Comparison of ENCODE assay signal across 1 cellular context in the genomic region with DNA sequence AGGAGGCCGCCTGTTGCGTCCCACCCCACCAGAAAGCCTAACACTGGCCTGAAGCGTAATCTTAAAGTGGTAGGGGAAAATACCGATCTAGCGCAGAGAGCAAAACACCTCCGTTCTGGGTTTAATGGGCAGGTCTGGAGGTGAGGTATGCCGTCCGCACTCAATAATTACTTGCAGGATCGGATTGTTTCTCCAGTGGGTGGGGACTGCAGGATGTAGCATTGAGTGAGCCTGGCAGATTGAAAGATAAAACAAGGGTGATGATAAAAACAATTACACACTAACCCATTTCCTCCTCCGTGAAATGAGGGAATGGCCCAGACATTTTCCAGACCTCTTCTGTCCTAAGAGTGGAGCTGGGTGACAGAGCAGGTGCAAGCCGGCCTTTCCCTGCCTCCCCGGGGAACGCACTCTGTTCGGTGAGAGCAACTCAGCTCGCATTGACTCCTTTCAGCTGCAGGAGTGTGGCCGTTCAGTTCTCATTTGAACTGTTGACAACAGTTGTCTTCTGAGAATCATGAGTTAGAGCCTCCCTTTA.
A peak's percentile ranks its signal among the peaks of the same experiment; 100 is the strongest.
TF ChIP-seq lines count a peak whose summit lies in the region.

No MANE protein-coding gene starts in this region.

TF ChIP-seq in HepG2, 621 proteins besides CTCF, POLR2A, EP300 and RAD21 (continued from another document):
- 0 out of 2 replicates have a peak, but pooled peaks have one; percentile 29 for TF ChIP-seq SALL2 (CRISPR knock-in tag; IDR thresholded peaks at IDR 0.05)
- TF ChIP-seq, protein P1, sequence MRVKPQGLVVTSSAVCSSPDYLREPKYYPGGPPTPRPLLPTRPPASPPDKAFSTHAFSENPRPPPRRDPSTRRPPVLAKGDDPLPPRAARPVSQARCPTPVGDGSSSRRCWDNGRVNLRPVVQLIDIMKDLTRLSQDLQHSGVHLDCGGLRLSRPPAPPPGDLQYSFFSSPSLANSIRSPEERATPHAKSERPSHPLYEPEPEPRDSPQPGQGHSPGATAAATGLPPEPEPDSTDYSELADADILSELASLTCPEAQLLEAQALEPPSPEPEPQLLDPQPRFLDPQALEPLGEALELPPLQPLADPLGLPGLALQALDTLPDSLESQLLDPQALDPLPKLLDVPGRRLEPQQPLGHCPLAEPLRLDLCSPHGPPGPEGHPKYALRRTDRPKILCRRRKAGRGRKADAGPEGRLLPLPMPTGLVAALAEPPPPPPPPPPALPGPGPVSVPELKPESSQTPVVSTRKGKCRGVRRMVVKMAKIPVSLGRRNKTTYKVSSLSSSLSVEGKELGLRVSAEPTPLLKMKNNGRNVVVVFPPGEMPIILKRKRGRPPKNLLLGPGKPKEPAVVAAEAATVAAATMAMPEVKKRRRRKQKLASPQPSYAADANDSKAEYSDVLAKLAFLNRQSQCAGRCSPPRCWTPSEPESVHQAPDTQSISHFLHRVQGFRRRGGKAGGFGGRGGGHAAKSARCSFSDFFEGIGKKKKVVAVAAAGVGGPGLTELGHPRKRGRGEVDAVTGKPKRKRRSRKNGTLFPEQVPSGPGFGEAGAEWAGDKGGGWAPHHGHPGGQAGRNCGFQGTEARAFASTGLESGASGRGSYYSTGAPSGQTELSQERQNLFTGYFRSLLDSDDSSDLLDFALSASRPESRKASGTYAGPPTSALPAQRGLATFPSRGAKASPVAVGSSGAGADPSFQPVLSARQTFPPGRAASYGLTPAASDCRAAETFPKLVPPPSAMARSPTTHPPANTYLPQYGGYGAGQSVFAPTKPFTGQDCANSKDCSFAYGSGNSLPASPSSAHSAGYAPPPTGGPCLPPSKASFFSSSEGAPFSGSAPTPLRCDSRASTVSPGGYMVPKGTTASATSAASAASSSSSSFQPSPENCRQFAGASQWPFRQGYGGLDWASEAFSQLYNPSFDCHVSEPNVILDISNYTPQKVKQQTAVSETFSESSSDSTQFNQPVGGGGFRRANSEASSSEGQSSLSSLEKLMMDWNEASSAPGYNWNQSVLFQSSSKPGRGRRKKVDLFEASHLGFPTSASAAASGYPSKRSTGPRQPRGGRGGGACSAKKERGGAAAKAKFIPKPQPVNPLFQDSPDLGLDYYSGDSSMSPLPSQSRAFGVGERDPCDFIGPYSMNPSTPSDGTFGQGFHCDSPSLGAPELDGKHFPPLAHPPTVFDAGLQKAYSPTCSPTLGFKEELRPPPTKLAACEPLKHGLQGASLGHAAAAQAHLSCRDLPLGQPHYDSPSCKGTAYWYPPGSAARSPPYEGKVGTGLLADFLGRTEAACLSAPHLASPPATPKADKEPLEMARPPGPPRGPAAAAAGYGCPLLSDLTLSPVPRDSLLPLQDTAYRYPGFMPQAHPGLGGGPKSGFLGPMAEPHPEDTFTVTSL (CRISPR knock-in tag; IDR thresholded peaks at IDR 0.05; ENCODE audit: borderline replicate concordance), result no peak
- TF ChIP-seq, protein P2, sequence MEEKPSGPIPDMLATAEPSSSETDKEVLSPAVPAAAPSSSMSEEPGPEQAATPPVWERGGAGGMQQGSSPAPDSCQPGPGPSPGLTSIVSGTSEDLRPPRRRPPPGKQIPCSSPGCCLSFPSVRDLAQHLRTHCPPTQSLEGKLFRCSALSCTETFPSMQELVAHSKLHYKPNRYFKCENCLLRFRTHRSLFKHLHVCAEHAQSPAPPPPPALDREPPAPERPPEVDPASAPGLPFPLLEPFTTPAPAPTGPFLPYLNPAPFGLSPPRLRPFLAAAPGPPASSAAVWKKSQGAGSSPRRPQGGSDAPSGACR (CRISPR knock-in tag; IDR thresholded peaks at IDR 0.05), result 0 out of 2 replicates have a peak, but pooled peaks have one; percentile 31
- TF ChIP-seq GTF2F1 (IDR thresholded peaks at IDR 0.05; ENCODE audit: low read length), result no peak
- no peak for TF ChIP-seq EED (CRISPR knock-in tag; IDR thresholded peaks at IDR 0.05)
- TF ChIP-seq ZFYVE20 (CRISPR knock-in tag; IDR thresholded peaks at IDR 0.05; ENCODE audit: borderline replicate concordance, low read depth), result no peak
- TF ChIP-seq CREB1 (IDR thresholded peaks at IDR 0.05), result no peak
- TF ChIP-seq CREB1 (CRISPR knock-in tag; IDR thresholded peaks at IDR 0.05), result 0 out of 2 replicates have a peak, but pooled peaks have one; percentile 27
- no peak for TF ChIP-seq PPARG (CRISPR knock-in tag; conservative IDR thresholded peaks at IDR 0.05)
- TF ChIP-seq, protein P3, sequence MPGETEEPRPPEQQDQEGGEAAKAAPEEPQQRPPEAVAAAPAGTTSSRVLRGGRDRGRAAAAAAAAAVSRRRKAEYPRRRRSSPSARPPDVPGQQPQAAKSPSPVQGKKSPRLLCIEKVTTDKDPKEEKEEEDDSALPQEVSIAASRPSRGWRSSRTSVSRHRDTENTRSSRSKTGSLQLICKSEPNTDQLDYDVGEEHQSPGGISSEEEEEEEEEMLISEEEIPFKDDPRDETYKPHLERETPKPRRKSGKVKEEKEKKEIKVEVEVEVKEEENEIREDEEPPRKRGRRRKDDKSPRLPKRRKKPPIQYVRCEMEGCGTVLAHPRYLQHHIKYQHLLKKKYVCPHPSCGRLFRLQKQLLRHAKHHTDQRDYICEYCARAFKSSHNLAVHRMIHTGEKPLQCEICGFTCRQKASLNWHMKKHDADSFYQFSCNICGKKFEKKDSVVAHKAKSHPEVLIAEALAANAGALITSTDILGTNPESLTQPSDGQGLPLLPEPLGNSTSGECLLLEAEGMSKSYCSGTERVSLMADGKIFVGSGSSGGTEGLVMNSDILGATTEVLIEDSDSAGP (CRISPR knock-in tag; IDR thresholded peaks at IDR 0.05; ENCODE audit: borderline replicate concordance), result peak; percentile 98
- TF ChIP-seq TOE1 (CRISPR knock-in tag; IDR thresholded peaks at IDR 0.05), result no peak
- TF ChIP-seq, protein P4, sequence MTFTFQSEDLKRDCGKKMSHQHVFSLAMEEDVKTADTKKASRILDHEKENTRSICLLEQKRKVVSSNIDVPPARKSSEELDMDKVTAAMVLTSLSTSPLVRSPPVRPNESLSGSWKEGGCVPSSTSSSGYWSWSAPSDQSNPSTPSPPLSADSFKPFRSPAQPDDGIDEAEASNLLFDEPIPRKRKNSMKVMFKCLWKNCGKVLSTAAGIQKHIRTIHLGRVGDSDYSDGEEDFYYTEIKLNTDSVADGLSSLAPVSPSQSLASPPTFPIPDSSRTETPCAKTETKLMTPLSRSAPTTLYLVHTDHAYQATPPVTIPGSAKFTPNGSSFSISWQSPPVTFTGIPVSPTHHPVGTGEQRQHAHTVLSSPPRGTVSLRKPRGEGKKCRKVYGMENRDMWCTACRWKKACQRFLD (CRISPR knock-in tag; IDR thresholded peaks at IDR 0.05; ENCODE audit: borderline replicate concordance), result no peak
- TF ChIP-seq NAIF1 (CRISPR knock-in tag; IDR thresholded peaks at IDR 0.05; ENCODE audit: borderline replicate concordance), result no peak
- no peak for TF ChIP-seq BRCA1 (CRISPR knock-in tag; IDR thresholded peaks at IDR 0.05)
- no peak for TF ChIP-seq ZNF230 (CRISPR knock-in tag; IDR thresholded peaks at IDR 0.05)
- TF ChIP-seq, protein P5, sequence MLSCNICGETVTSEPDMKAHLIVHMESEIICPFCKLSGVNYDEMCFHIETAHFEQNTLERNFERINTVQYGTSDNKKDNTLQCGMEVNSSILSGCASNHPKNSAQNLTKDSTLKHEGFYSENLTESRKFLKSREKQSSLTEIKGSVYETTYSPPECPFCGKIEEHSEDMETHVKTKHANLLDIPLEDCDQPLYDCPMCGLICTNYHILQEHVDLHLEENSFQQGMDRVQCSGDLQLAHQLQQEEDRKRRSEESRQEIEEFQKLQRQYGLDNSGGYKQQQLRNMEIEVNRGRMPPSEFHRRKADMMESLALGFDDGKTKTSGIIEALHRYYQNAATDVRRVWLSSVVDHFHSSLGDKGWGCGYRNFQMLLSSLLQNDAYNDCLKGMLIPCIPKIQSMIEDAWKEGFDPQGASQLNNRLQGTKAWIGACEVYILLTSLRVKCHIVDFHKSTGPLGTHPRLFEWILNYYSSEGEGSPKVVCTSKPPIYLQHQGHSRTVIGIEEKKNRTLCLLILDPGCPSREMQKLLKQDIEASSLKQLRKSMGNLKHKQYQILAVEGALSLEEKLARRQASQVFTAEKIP (CRISPR knock-in tag; IDR thresholded peaks at IDR 0.05; ENCODE audit: borderline replicate concordance), result no peak
- no peak for TF ChIP-seq NR2F1 (CRISPR knock-in tag; IDR thresholded peaks at IDR 0.05)
- TF ChIP-seq, protein P6, sequence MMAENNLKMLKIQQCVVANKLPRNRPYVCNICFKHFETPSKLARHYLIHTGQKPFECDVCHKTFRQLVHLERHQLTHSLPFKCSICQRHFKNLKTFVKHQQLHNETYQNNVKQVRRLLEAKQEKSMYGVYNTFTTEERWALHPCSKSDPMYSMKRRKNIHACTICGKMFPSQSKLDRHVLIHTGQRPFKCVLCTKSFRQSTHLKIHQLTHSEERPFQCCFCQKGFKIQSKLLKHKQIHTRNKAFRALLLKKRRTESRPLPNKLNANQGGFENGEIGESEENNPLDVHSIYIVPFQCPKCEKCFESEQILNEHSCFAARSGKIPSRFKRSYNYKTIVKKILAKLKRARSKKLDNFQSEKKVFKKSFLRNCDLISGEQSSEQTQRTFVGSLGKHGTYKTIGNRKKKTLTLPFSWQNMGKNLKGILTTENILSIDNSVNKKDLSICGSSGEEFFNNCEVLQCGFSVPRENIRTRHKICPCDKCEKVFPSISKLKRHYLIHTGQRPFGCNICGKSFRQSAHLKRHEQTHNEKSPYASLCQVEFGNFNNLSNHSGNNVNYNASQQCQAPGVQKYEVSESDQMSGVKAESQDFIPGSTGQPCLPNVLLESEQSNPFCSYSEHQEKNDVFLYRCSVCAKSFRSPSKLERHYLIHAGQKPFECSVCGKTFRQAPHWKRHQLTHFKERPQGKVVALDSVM (CRISPR knock-in tag; IDR thresholded peaks at IDR 0.05), result no peak
- TF ChIP-seq ZNF101 (CRISPR knock-in tag; IDR thresholded peaks at IDR 0.05; ENCODE audit: borderline replicate concordance, low read depth), result no peak
- TF ChIP-seq, protein P7, sequence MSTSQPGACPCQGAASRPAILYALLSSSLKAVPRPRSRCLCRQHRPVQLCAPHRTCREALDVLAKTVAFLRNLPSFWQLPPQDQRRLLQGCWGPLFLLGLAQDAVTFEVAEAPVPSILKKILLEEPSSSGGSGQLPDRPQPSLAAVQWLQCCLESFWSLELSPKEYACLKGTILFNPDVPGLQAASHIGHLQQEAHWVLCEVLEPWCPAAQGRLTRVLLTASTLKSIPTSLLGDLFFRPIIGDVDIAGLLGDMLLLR (CRISPR knock-in tag; IDR thresholded peaks at IDR 0.05), result no peak
- TF ChIP-seq, protein P8, sequence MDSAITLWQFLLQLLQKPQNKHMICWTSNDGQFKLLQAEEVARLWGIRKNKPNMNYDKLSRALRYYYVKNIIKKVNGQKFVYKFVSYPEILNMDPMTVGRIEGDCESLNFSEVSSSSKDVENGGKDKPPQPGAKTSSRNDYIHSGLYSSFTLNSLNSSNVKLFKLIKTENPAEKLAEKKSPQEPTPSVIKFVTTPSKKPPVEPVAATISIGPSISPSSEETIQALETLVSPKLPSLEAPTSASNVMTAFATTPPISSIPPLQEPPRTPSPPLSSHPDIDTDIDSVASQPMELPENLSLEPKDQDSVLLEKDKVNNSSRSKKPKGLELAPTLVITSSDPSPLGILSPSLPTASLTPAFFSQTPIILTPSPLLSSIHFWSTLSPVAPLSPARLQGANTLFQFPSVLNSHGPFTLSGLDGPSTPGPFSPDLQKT (CRISPR knock-in tag; IDR thresholded peaks at IDR 0.05; ENCODE audit: borderline replicate concordance), result no peak
- TF ChIP-seq HNRNPH1 (optimal IDR thresholded peaks at IDR 0.05; ENCODE audit: low read depth, low read length), result no peak
